In the genomic region with DNA sequence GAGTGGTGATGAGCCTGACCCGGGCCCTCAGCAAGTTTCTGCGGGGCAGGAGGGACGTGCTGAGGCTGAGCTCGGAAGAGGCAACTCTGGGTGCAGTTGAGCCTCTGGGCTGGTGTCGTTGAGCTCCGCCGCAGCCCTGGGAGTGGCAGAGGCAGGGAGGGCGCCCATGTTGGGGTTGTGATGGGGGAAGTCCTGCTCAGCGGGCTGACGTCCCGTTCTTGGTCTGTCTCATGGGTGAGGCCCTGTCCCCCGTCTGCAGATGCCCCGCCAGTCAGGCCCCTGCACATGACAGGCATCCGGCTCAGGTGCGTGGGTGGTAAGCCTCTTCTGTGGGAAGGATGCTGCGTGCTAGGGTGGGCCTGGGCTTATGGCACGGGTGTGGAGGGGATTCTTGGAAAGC, we compare ENCODE assay signal across 9 cellular contexts.
DNase-seq lines count a peak whose midpoint lies in the region; ATAC-seq and TF ChIP-seq lines count a peak whose summit lies in the region.
"Had no signal": no experiment of that assay in that cellular context is flagged by ENCODE, and none has a peak within 500 bp of the region (broad histone marks: within the 10 kb centered on the region; RNA-seq: fewer than 3 reads in every experiment).

No MANE protein-coding gene starts in this region.

- no TSS peak for BruUV-seq in OCI-LY7 (replicated peaks; lab: Mats Ljungman, UMichigan)

- no peak overlapping the region for H3K27ac ChIP-seq in hepatocyte
- H3K27ac ChIP-seq in OCI-LY7 (ENCODE audit: low read depth, low read length, poor library complexity, severe bottlenecking): no peak overlapping the region

- CTCF ChIA-PET in activated CD8-positive, alpha-beta memory T cell treated with anti-CD3 and anti-CD28 coated beads, Interleukin-2, amount 10 ng/mL, durations not matched to agents 7 days and 5 days (lab: Charles Lee): interaction anchor here (1.5 to 3.1 kb wide), 6 partner anchors 8 to 53 kb away, joined by 5 to 16 read pairs (median 6); no protein-coding TSS in a partner anchor
- CTCF ChIA-PET in OCI-LY7 (lab: Charles Lee; ENCODE audit: unreplicated experiment): no interaction called here

- no peak overlapping the region for H3K4me2 ChIP-seq in hepatocyte
- H3K4me2 ChIP-seq in OCI-LY7 (ENCODE audit: low read length): no peak overlapping the region

- no peaks in the 10 kb centered on the region for H3K27me3 ChIP-seq in hepatocyte

- no peak overlapping the region for H3K4me3 Mint-ChIP-seq in activated CD8-positive, alpha-beta memory T cell treated with anti-CD3 and anti-CD28 coated beads, Interleukin-2, amount 10 ng/mL, durations not matched to agents 7 days and 5 days
- H3K4me3 Mint-ChIP-seq: brain had no signal

- H3K4me1 ChIP-seq in hepatocyte (ENCODE audit: insufficient read depth): peaks cover 32% of the 10 kb centered on the region
- no peaks in the 10 kb centered on the region for H3K4me1 ChIP-seq in OCI-LY7 (ENCODE audit: insufficient read depth, low read length, poor library complexity, severe bottlenecking)

- peak overlapping the region; percentile 79 for H3K27ac Mint-ChIP-seq in activated CD8-positive, alpha-beta memory T cell treated with anti-CD3 and anti-CD28 coated beads, Interleukin-2, amount 10 ng/mL, durations not matched to agents 7 days and 5 days

- intact Hi-C loops in Right ventricle myocardium superior (cut with DNase I) (no loop called here), OCI-LY7 (cut with micrococcal nuclease; ENCODE audit: unreplicated experiment) (no loop called here)

- peaks cover 11% of the 10 kb centered on the region for H3K27me3 Mint-ChIP-seq in activated CD8-positive, alpha-beta memory T cell treated with anti-CD3 and anti-CD28 coated beads, Interleukin-2, amount 10 ng/mL, durations not matched to agents 7 days and 5 days

- H3K4me3 ChIP-seq in hepatocyte (no peak overlapping the region), OCI-LY7 (ENCODE audit: low read depth, low read length, poor library complexity, severe bottlenecking) (no peak overlapping the region)

- POLR2A ChIA-PET in OCI-LY7 (lab: Charles Lee): interaction anchor here (0.6 kb wide), 1 partner anchor 141 kb away, joined by 4 read pairs; no protein-coding TSS in a partner anchor

- peaks cover 3% of the 10 kb centered on the region for H3K36me3 Mint-ChIP-seq in activated CD8-positive, alpha-beta memory T cell treated with anti-CD3 and anti-CD28 coated beads, Interleukin-2, amount 10 ng/mL, durations not matched to agents 7 days and 5 days
- H3K36me3 Mint-ChIP-seq: brain had no signal

- 95% methylated on average over 17 of the region's 17 CpGs for WGBS in hepatocyte (ENCODE audit: low lambda C conversion rate, missing lambda C conversion rate)

- DNase-seq in activated CD8-positive, alpha-beta memory T cell treated with anti-CD3 and anti-CD28 coated beads, Interleukin-2, amount 10 ng/mL, durations not matched to agents 7 days and 5 days: peak; percentile 82
- peak; percentile 40 to 72 for DNase-seq in stimulated activated CD4-positive, alpha-beta T cell treated with anti-CD3 and anti-CD28 coated beads, Interleukin-12 subunit alpha, Interleukin-12 subunit beta, amount 100 ng/mL, for 24 hours (ENCODE audit: low read depth in 2 of 2)
- DNase-seq in HuH-7 (ENCODE audit: low spot score) (no peak), hepatocyte (ENCODE audit: low spot score) (no peak), Right ventricle myocardium superior (no peak), OCI-LY7 (ENCODE audit: low spot score) (no peak)

- no peak overlapping the region for H2AFZ ChIP-seq in hepatocyte
- no peak overlapping the region for H2AFZ ChIP-seq in OCI-LY7 (ENCODE audit: low read length)

- H3K36me3 ChIP-seq in hepatocyte (replicated peaks; ENCODE audit: insufficient read depth, low read depth) (no peaks in the 10 kb centered on the region), OCI-LY7 (ENCODE audit: insufficient read depth, low read length) (no peaks in the 10 kb centered on the region)

- peaks cover 100% of the 10 kb centered on the region for H3K79me2 ChIP-seq in hepatocyte
- no peaks in the 10 kb centered on the region for H3K79me2 ChIP-seq in OCI-LY7 (ENCODE audit: insufficient read depth, low read depth, low read length)

- no peak for TF ChIP-seq CTCF in hepatocyte (IDR thresholded peaks at IDR 0.05; ENCODE audit: poor library complexity)
- no peak for TF ChIP-seq CTCF in OCI-LY7 (conservative IDR thresholded peaks at IDR 0.05; ENCODE audit: low read length)

- H3K9me3 ChIP-seq in hepatocyte (ENCODE audit: low read depth) (no peaks in the 10 kb centered on the region), OCI-LY7 (ENCODE audit: low read length) (no peaks in the 10 kb centered on the region)

- H3K9me2 ChIP-seq in hepatocyte (replicated peaks; ENCODE audit: insufficient read depth) (no peaks in the 10 kb centered on the region), OCI-LY7 (ENCODE audit: insufficient read depth, low read length) (no peaks in the 10 kb centered on the region)

- ATAC-seq in GM18498 (IDR thresholded peaks at IDR 0.05; ENCODE audit: unreplicated experiment) (peak; percentile 31), HG02970 (IDR thresholded peaks at IDR 0.05; ENCODE audit: low FRiP score, unreplicated experiment) (peak; percentile 24), Right ventricle myocardium superior (ENCODE audit: poor library complexity) (no peak)
- peak; percentile 37 for ATAC-seq in activated CD8-positive, alpha-beta memory T cell treated with anti-CD3 and anti-CD28 coated beads, Interleukin-2, amount 10 ng/mL, durations not matched to agents 7 days and 5 days

- H3K4me1 Mint-ChIP-seq in activated CD8-positive, alpha-beta memory T cell treated with anti-CD3 and anti-CD28 coated beads, Interleukin-2, amount 10 ng/mL, durations not matched to agents 7 days and 5 days: peaks cover 46% of the 10 kb centered on the region

- H4K20me1 ChIP-seq in hepatocyte (ENCODE audit: insufficient read depth, poor library complexity, severe bottlenecking) (peaks cover 100% of the 10 kb centered on the region), OCI-LY7 (ENCODE audit: insufficient read depth, low read length) (no peaks in the 10 kb centered on the region)

- peaks cover 3% of the 10 kb centered on the region for H3K9me3 Mint-ChIP-seq in activated CD8-positive, alpha-beta memory T cell treated with anti-CD3 and anti-CD28 coated beads, Interleukin-2, amount 10 ng/mL, durations not matched to agents 7 days and 5 days (ENCODE audit: low read depth)
- H3K9me3 Mint-ChIP-seq: brain had no signal

Comparison
In these comparisons a context has a peak if more than half of its experiments do, and no peak if none do; other contexts are left out.
1. DNase-seq: peak in activated CD8-positive, alpha-beta memory T cell treated with anti-CD3 and anti-CD28 coated beads, Interleukin-2, amount 10 ng/mL, durations not matched to agents 7 days and 5 days (single experiment) and stimulated activated CD4-positive, alpha-beta T cell treated with anti-CD3 and anti-CD28 coated beads, Interleukin-12 subunit alpha, Interleukin-12 subunit beta, amount 100 ng/mL, for 24 hours (2 of 2); none in HuH-7 (single experiment), hepatocyte (single experiment), Right ventricle myocardium superior (single experiment) and OCI-LY7 (single experiment).